12 cellular contexts compared by ENCODE assay signal in the genomic region with DNA sequence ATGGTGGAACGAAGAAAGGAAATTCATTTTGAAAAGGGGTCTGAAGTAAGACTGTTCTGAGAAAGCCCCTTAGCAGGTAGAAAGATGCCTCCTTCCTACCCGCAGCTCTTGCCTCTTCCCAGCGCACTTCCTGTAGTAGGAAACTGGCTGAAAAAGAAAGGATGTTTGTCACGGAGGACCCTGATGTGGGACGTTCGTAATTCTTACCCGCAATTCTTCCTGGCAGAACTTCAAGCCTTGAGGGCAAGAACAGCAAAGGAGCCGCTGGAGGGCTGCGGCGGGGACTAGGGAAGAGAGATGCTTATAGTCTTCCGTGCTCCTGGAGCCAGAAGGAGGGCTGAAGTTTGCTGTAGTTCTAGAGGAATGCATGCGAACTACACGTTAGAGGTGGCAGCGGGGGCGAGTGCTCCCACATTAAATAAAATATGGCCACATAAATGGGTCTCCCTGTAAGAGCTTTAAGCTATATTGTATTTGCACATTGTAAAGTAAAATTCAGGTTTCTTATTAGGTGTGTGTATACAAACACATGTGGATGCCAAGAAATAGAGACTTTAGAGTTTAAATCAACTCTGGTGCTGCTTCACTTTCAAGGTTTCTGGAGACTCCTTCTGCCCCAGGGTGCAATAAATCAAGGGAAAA. TPM values are rescaled to one million over a fixed set of nuclear protein-coding genes. Genes with fewer than 3 reads are reported as not detected.
DNase-seq lines count a peak whose midpoint lies in the region; ATAC-seq lines count a peak whose summit lies in the region.
"Had no signal": no experiment of that assay in that cellular context is flagged by ENCODE, and none has a peak within 500 bp of the region (broad histone marks: within the 10 kb centered on the region; RNA-seq: fewer than 3 reads in every experiment).

No MANE protein-coding gene starts in this region.

- H4K91ac ChIP-seq in trophoblast cell (ENCODE audit: low read depth, low read length) = no peak overlapping the region

- no peak overlapping the region for H2AK5ac ChIP-seq in trophoblast cell (ENCODE audit: low read length)

- H3K79me2 ChIP-seq in trophoblast cell (ENCODE audit: control insufficient read depth, insufficient read depth, low read length, poor library complexity) = no peaks in the 10 kb centered on the region

- H3K14ac ChIP-seq in trophoblast cell (ENCODE audit: low read length) = no peak overlapping the region

- peak overlapping the region; percentile 25 for H3K4me3 Mint-ChIP-seq in T-helper 1 cell treated with Interleukin-12 subunit alpha and Interleukin-12 subunit beta and Interleukin-4 antibody, amounts not matched to agents 30 μg/mL and 1 μg/mL, for 36 hours
- peak overlapping the region in 3 of 4 donors; percentile 4 to 79 (median 23) for H3K4me3 Mint-ChIP-seq in IgD-negative memory B cell
- H3K4me3 Mint-ChIP-seq in activated naive CD8-positive, alpha-beta T cell treated with anti-CD3 and anti-CD28 coated beads, Interleukin-2, amount 50 U/mL, for 24 hours = peak overlapping the region; percentile 43

- H3K27ac ChIP-seq in trophoblast cell (ENCODE audit: low read depth, low read length) = no peak overlapping the region
- H3K27ac ChIP-seq: tibial artery had no signal

- H3K36me3 Mint-ChIP-seq in T-helper 1 cell treated with Interleukin-12 subunit alpha and Interleukin-12 subunit beta and Interleukin-4 antibody, amounts not matched to agents 30 μg/mL and 1 μg/mL, for 36 hours (ENCODE audit: low read depth) = peaks cover 7% of the 10 kb centered on the region
- H3K36me3 Mint-ChIP-seq in IgD-negative memory B cell = peaks cover 2% of the 10 kb centered on the region
- H3K36me3 Mint-ChIP-seq in activated naive CD8-positive, alpha-beta T cell treated with anti-CD3 and anti-CD28 coated beads, Interleukin-2, amount 50 U/mL, for 24 hours (ENCODE audit: low read depth) = no peaks in the 10 kb centered on the region

- no peak for ATAC-seq in activated naive CD8-positive, alpha-beta T cell treated with anti-CD3 and anti-CD28 coated beads, Interleukin-2, amount 50 U/mL, for 24 hours
- ATAC-seq in HG03378 (IDR thresholded peaks at IDR 0.05; ENCODE audit: unreplicated experiment) = no peak
- ATAC-seq in GM19397 (IDR thresholded peaks at IDR 0.05; ENCODE audit: unreplicated experiment) = no peak

- no peak overlapping the region for H3K27ac Mint-ChIP-seq in T-helper 1 cell treated with Interleukin-12 subunit alpha and Interleukin-12 subunit beta and Interleukin-4 antibody, amounts not matched to agents 30 μg/mL and 1 μg/mL, for 36 hours
- H3K27ac Mint-ChIP-seq in IgD-negative memory B cell = peak overlapping the region in 1 of 3 donors; percentile 91
- H3K27ac Mint-ChIP-seq in activated naive CD8-positive, alpha-beta T cell treated with anti-CD3 and anti-CD28 coated beads, Interleukin-2, amount 50 U/mL, for 24 hours = no peak overlapping the region

- H3K18ac ChIP-seq in trophoblast cell (ENCODE audit: low read length) = no peak overlapping the region

- no peaks in the 10 kb centered on the region for H3K4me1 ChIP-seq in trophoblast cell (ENCODE audit: control insufficient read depth in 1 of 2, insufficient read depth in 2 of 2, low read length in 2 of 2)

- H3K27me3 Mint-ChIP-seq in T-helper 1 cell treated with Interleukin-12 subunit alpha and Interleukin-12 subunit beta and Interleukin-4 antibody, amounts not matched to agents 30 μg/mL and 1 μg/mL, for 36 hours (ENCODE audit: low read depth) = peaks cover 94% of the 10 kb centered on the region
- peaks cover 72% of the 10 kb centered on the region for H3K27me3 Mint-ChIP-seq in IgD-negative memory B cell
- peaks cover 94% of the 10 kb centered on the region for H3K27me3 Mint-ChIP-seq in activated naive CD8-positive, alpha-beta T cell treated with anti-CD3 and anti-CD28 coated beads, Interleukin-2, amount 50 U/mL, for 24 hours

- H2BK120ac ChIP-seq in trophoblast cell (ENCODE audit: insufficient read depth, low read length, poor library complexity) = no peak overlapping the region

- H3K9me3 Mint-ChIP-seq in T-helper 1 cell treated with Interleukin-12 subunit alpha and Interleukin-12 subunit beta and Interleukin-4 antibody, amounts not matched to agents 30 μg/mL and 1 μg/mL, for 36 hours = no peaks in the 10 kb centered on the region
- H3K9me3 Mint-ChIP-seq in IgD-negative memory B cell = peaks cover 0 to 14% (median 2%) of the 10 kb centered on the region in 3 donors
- no peaks in the 10 kb centered on the region for H3K9me3 Mint-ChIP-seq in activated naive CD8-positive, alpha-beta T cell treated with anti-CD3 and anti-CD28 coated beads, Interleukin-2, amount 50 U/mL, for 24 hours

- no peak overlapping the region for H3K4me3 ChIP-seq in trophoblast cell (ENCODE audit: low read depth, low read length)
- H3K4me3 ChIP-seq: tibial artery had no signal

- peaks cover 38% of the 10 kb centered on the region for H3K4me1 Mint-ChIP-seq in T-helper 1 cell treated with Interleukin-12 subunit alpha and Interleukin-12 subunit beta and Interleukin-4 antibody, amounts not matched to agents 30 μg/mL and 1 μg/mL, for 36 hours (ENCODE audit: low read depth)
- H3K4me1 Mint-ChIP-seq in IgD-negative memory B cell = peaks cover 23 to 45% (median 40%) of the 10 kb centered on the region in 3 donors
- peaks cover 47% of the 10 kb centered on the region for H3K4me1 Mint-ChIP-seq in activated naive CD8-positive, alpha-beta T cell treated with anti-CD3 and anti-CD28 coated beads, Interleukin-2, amount 50 U/mL, for 24 hours

- no CpG with 5 or more reads among the region's 15 CpGs for WGBS in trophoblast cell (ENCODE audit: extremely low coverage, insufficient coverage, insufficient read length)

- H3K79me1 ChIP-seq in trophoblast cell (ENCODE audit: low read length) = no peaks in the 10 kb centered on the region

- H4K12ac ChIP-seq in trophoblast cell (ENCODE audit: low read depth, low read length) = no peak overlapping the region

- H3K9me3 ChIP-seq in trophoblast cell (ENCODE audit: insufficient read depth, low read depth, low read length) = no peaks in the 10 kb centered on the region
- H3K9me3 ChIP-seq: tibial artery had no signal

- peaks cover 73% of the 10 kb centered on the region for H3K27me3 ChIP-seq in trophoblast cell (ENCODE audit: insufficient read depth, low read length)

- no peak overlapping the region for H2BK12ac ChIP-seq in trophoblast cell (ENCODE audit: low read length)

- no peak overlapping the region for H3K9ac ChIP-seq in trophoblast cell (ENCODE audit: low read length)

- H4K8ac ChIP-seq in trophoblast cell (ENCODE audit: low read depth, low read length) = no peak overlapping the region

- H3K36me3 ChIP-seq in trophoblast cell (ENCODE audit: control insufficient read depth in 1 of 2, insufficient read depth in 2 of 2, low read length in 2 of 2) = no peaks in the 10 kb centered on the region
- H3K36me3 ChIP-seq: tibial artery had no signal

- no peak overlapping the region for H2BK5ac ChIP-seq in trophoblast cell (ENCODE audit: low read depth, low read length, poor library complexity)

- no peak overlapping the region for H3K4me2 ChIP-seq in trophoblast cell (ENCODE audit: low read length)

- DNase-seq in T-helper 1 cell (no peak), trophoblast cell (peak; percentile 68 to 82), NCI-H1417 (lab: John Stamatoyannopoulos, UW) (no peak)
- no peak for DNase-seq in activated naive CD8-positive, alpha-beta T cell treated with anti-CD3 and anti-CD28 coated beads, Interleukin-2, amount 50 U/mL, for 24 hours
- DNase-seq: DMS79 treated with DMSO at 0.1 percent for 48 hours, hypothalamus, NCI-H1436, tibial artery had no signal

- H3K4ac ChIP-seq in trophoblast cell (ENCODE audit: low read depth, low read length) = no peak overlapping the region

- H3K23ac ChIP-seq in trophoblast cell (ENCODE audit: low read length) = no peak overlapping the region

- no peak overlapping the region for H2AFZ ChIP-seq in trophoblast cell (ENCODE audit: insufficient read depth, low read length, poor library complexity)

RNA-seq across cellular contexts. Expression of a gene that starts 6.4 kb away (rescaled TPM):
- not detected for polyA plus RNA-seq in IgD-negative memory B cell
- 1.1 and 1.4 TPM in 2 replicates for polyA plus RNA-seq in trophoblast cell (2013)

RNA-seq across cellular contexts. Expression of a gene that starts 8.4 kb away (rescaled TPM):
- polyA plus RNA-seq in IgD-negative memory B cell = not detected
- 0.01 and 0.10 TPM in 2 replicates for polyA plus RNA-seq in trophoblast cell (2013)

Comparison
In these comparisons a context has a peak if more than half of its experiments do, and no peak if none do; other contexts are left out.
1. DNase-seq: peak in trophoblast cell (2 of 2); none in T-helper 1 cell (0 of 5), activated naive CD8-positive, alpha-beta T cell treated with anti-CD3 and anti-CD28 coated beads, Interleukin-2, amount 50 U/mL, for 24 hours (single experiment) and NCI-H1417 (0 of 3).
2. Peak in every context shown above with its lines, with median percentiles within 50 percentile points of each other: H3K4me3 Mint-ChIP-seq.